In genomic region chr14:77861201-77861600, GRCh38 we compare ENCODE assay signal across 14 cellular contexts.
DNase-seq lines count a peak whose midpoint lies in the region; TF ChIP-seq lines count a peak whose summit lies in the region.
"Had no signal": no experiment of that assay in that cellular context is flagged by ENCODE, and none has a peak within 500 bp of the region (broad histone marks: within the 10 kb centered on the region; RNA-seq: fewer than 3 reads in every experiment).

No MANE protein-coding gene starts in this region.

- H3K4me3 ChIP-seq in HEK293 (ENCODE audit: low read depth, low read length), result no peak overlapping the region
- H3K4me3 ChIP-seq: GM23338 had no signal

- H3K4me3 Mint-ChIP-seq in immature natural killer cell, result no peak overlapping the region
- H3K4me3 Mint-ChIP-seq: CD4-positive, alpha-beta memory T cell; GM23338; H9 had no signal

- H3K9me3 ChIP-seq in HEK293 (ENCODE audit: control insufficient read depth, insufficient read depth, low read depth, low read length), result no peaks in the 10 kb centered on the region

- H3K27ac ChIP-seq in HEK293 (ENCODE audit: extremely low read depth, low read depth, low read length), result no peak overlapping the region
- peak overlapping the region; percentile 63 for H3K27ac ChIP-seq in caudate nucleus (ENCODE audit: low read depth, low read length)

- H3K36me3 Mint-ChIP-seq in immature natural killer cell, result peaks cover 5 to 17% (median 8%) of the 10 kb centered on the region in 3 donors

- CTCF ChIA-PET in HEK293 (lab: Yijun Ruan, JAX) (interaction anchor here (0.6 to 2.6 kb wide), 12 partner anchors 8 to 1107 kb away, joined by 3 to 8 read pairs (median 3); no protein-coding TSS in a partner anchor), HEK293T (lab: Yijun Ruan, JAX) (interaction anchor here (1.0 to 2.1 kb wide), 4 partner anchors 9 to 118 kb away, joined by 3 to 10 read pairs (median 6); no protein-coding TSS in a partner anchor)

- H3K4me1 Mint-ChIP-seq in immature natural killer cell, result no peaks in the 10 kb centered on the region
- H3K4me1 Mint-ChIP-seq: CD4-positive, alpha-beta memory T cell; GM23338; H9 had no signal

- H3K27me3 Mint-ChIP-seq in immature natural killer cell (ENCODE audit: low read depth in 3 of 3), result peaks cover 0 to 2% (median 0%) of the 10 kb centered on the region in 3 donors

- no peaks in the 10 kb centered on the region for H3K36me3 ChIP-seq in HEK293 (ENCODE audit: control insufficient read depth in 2 of 2, insufficient read depth in 1 of 2, low read length in 2 of 2)

- H3K9me3 Mint-ChIP-seq in immature natural killer cell, result peaks cover 0 to under 1% (median 0%) of the 10 kb centered on the region in 6 donors
- H3K9me3 Mint-ChIP-seq: GM23338 had no signal

- no peak for TF ChIP-seq CTCF in HEK293 (tag by site-specific recombination; IDR thresholded peaks at IDR 0.05)

- H3K27ac Mint-ChIP-seq in immature natural killer cell, result no peak overlapping the region
- H3K27ac Mint-ChIP-seq: GM23338 had no signal

- no peaks in the 10 kb centered on the region for H3K4me1 ChIP-seq in HEK293 (ENCODE audit: control insufficient read depth, insufficient read depth, low read length)

- peak in 34 of 61 donors; percentile 8 to 82 (median 32) for DNase-seq in caudate nucleus (lab: John Stamatoyannopoulos, UW)
- peak; percentile 67 for DNase-seq in putamen (ENCODE audit: low spot score)
- DNase-seq in NCI-H2227 treated with DMSO at 0.1 percent for 48 hours (lab: John Stamatoyannopoulos, UW), result no peak
- DNase-seq in HEK293T (ENCODE audit: extremely low spot score), result no peak
- DNase-seq in immature natural killer cell, result no peak
- DNase-seq: C1 segment of cervical spinal cord; Calu3; CD4-positive, alpha-beta memory T cell; COR-L47; DMS53; DMS79 treated with DMSO at 0.1 percent for 48 hours; H9 had no signal

- POLR2A ChIA-PET in HEK293 (lab: Yijun Ruan, JAX) (no interaction called here), HEK293T (lab: Yijun Ruan, JAX) (no interaction called here)

TF ChIP-seq in HEK293, 187 proteins besides CTCF, POLR2A, EP300 and RAD21:
- TF ChIP-seq ZFHX2 (tag by site-specific recombination; conservative IDR thresholded peaks at IDR 0.05), result peak; percentile 91
- TF ChIP-seq ZNF302 (tag by site-specific recombination; IDR thresholded peaks at IDR 0.05; ENCODE audit: low read depth), result no peak
- TF ChIP-seq EGR2 (tag by site-specific recombination; IDR thresholded peaks at IDR 0.05; ENCODE audit: low read depth), result peak; percentile 84; the same call in 1 of the 2 replicates
- no peak for TF ChIP-seq ZNF677 (tag by site-specific recombination; IDR thresholded peaks at IDR 0.05)
- TF ChIP-seq BCL11B (tag by site-specific recombination; IDR thresholded peaks at IDR 0.05; ENCODE audit: low read depth), result no peak
- no peak for TF ChIP-seq YY1 (tag by site-specific recombination; IDR thresholded peaks at IDR 0.05)

TF ChIP-seq in HEK293T, 16 proteins besides CTCF, POLR2A, EP300 and RAD21:
- TF ChIP-seq FOXA1 (IDR thresholded peaks at IDR 0.05), result no peak
- no peak for TF ChIP-seq HDGF (IDR thresholded peaks at IDR 0.05; ENCODE audit: borderline replicate concordance)
- no peak for TF ChIP-seq FOXM1 (IDR thresholded peaks at IDR 0.05; ENCODE audit: borderline replicate concordance)
- no peak for TF ChIP-seq ELF4 (IDR thresholded peaks at IDR 0.05)
- TF ChIP-seq SUZ12 (IDR thresholded peaks at IDR 0.05), result no peak
- no peak for TF ChIP-seq L3MBTL2 (conservative IDR thresholded peaks at IDR 0.05)
- no peak for TF ChIP-seq TARDBP (IDR thresholded peaks at IDR 0.05)
- no peak for TF ChIP-seq FOXK2 (IDR thresholded peaks at IDR 0.05)
- no peak for TF ChIP-seq ZNF384 (IDR thresholded peaks at IDR 0.05)
- TF ChIP-seq CTBP1 (IDR thresholded peaks at IDR 0.05; ENCODE audit: borderline replicate concordance), result no peak
- TF ChIP-seq BHLHE40 (IDR thresholded peaks at IDR 0.05; ENCODE audit: borderline replicate concordance), result no peak
- no peak for TF ChIP-seq NFRKB (IDR thresholded peaks at IDR 0.05)
- TF ChIP-seq ARNT (IDR thresholded peaks at IDR 0.05), result no peak
- no peak for TF ChIP-seq SP1 (IDR thresholded peaks at IDR 0.05)
- no peak for TF ChIP-seq LEF1 (IDR thresholded peaks at IDR 0.05; ENCODE audit: borderline replicate concordance)

Comparison
In these comparisons a context has a peak if more than half of its experiments do, and no peak if none do; other contexts are left out.
1. DNase-seq: peak in caudate nucleus (34 of 61) and putamen (single experiment); none in NCI-H2227 treated with DMSO at 0.1 percent for 48 hours (single experiment), HEK293T (single experiment) and immature natural killer cell (0 of 3).